In genomic region chr22:29275819-29276565, GRCh38 we compare ENCODE assay signal across 1 cellular context.
TF ChIP-seq lines count a peak whose summit lies in the region.

No MANE protein-coding gene starts in this region.

TF ChIP-seq in WTC11, 78 proteins besides CTCF, POLR2A, EP300 and RAD21:
- TF ChIP-seq ZMAT4 (CRISPR knock-in tag; IDR thresholded peaks at IDR 0.05), result no peak
- TF ChIP-seq KAT7 (CRISPR knock-in tag; IDR thresholded peaks at IDR 0.05; ENCODE audit: borderline replicate concordance), result no peak
- TF ChIP-seq ZNF423 (CRISPR knock-in tag; IDR thresholded peaks at IDR 0.05), result no peak
- no peak for TF ChIP-seq CREB1 (CRISPR knock-in tag; IDR thresholded peaks at IDR 0.05)
- no peak for TF ChIP-seq CBFB (CRISPR knock-in tag; IDR thresholded peaks at IDR 0.05; ENCODE audit: low read depth)
